ENCODE assay signal across 8 cellular contexts in the genomic region with DNA sequence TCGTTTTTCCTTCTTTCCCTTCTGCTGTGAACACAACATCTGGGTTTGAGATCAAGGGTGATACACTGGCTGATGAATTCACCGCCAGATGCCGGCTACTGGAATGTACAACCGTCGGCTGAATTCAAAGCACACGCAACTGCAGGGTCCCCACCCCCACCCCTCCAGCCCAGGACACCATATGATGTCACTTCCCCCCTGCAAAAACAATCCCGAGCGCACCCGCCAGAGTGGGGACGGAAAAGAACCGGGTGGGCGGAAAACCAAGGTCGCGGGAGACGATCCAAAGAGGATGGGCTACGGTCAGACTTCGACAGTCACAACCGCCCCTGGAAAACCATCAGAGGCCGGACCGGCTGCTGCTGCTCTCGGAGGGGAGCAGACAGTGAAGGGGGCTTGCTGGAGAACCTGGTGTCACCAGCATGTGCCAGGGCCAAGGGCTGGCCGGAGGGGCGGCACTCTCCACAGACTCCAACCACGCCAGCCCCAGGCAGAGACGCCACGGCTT. TPM values are rescaled to one million over a fixed set of nuclear protein-coding genes. Genes with fewer than 3 reads are reported as not detected.
A peak's percentile ranks its signal among the peaks of the same experiment; 100 is the strongest.
DNase-seq lines count a peak whose midpoint lies in the region; ATAC-seq and TF ChIP-seq lines count a peak whose summit lies in the region.

No MANE protein-coding gene starts in this region.

- H3K27me3 Mint-ChIP-seq in mesothelial cell of epicardium (ENCODE audit: low read depth), result no peaks in the 10 kb centered on the region

- H3K36me3 ChIP-seq in ACC112 (ENCODE audit: insufficient read depth, low read length) (no peaks in the 10 kb centered on the region), thymus (ENCODE audit: control insufficient read depth, insufficient read depth) (peaks cover 6% of the 10 kb centered on the region)

- no peaks in the 10 kb centered on the region for H3K27me3 ChIP-seq in ACC112 (ENCODE audit: insufficient read depth, low read length)
- no peaks in the 10 kb centered on the region for H3K27me3 ChIP-seq in thymus (ENCODE audit: control insufficient read depth, insufficient read depth)

- DNase-seq in NCI-H2171 treated with DMSO at 0.1 percent for 48 hours (lab: John Stamatoyannopoulos, UW), result peak; percentile 85
- DNase-seq in cardiac fibroblast (ENCODE audit: low read depth in 2 of 2), result peak; percentile 93 to 97
- DNase-seq in mesothelial cell of epicardium (ENCODE audit: low spot score in 2 of 2, unreplicated experiment in 2 of 2), result no peak
- no peak for DNase-seq in omental fat pad (ENCODE audit: low spot score)

- H3K4me1 Mint-ChIP-seq in mesothelial cell of epicardium, result peaks cover 48% of the 10 kb centered on the region

- peaks cover 4% of the 10 kb centered on the region for H3K36me3 Mint-ChIP-seq in mesothelial cell of epicardium

- H3K4me3 ChIP-seq in ACC112 (ENCODE audit: low read depth, low read length) (peak overlapping the region; percentile 41; the same call in 1 of the 2 replicates), cardiac fibroblast (replicated peaks in 1 of 2; ENCODE audit: low read depth in 2 of 2, low read length in 2 of 2) (peak overlapping the region in 1 of 2 donors; percentile 28), thymus (ENCODE audit: low read length) (peak overlapping the region; percentile 40)

- peaks cover 49% of the 10 kb centered on the region for H3K4me1 ChIP-seq in ACC112 (ENCODE audit: control insufficient read depth, insufficient read depth, low read length, unreplicated experiment)
- peaks cover 63% of the 10 kb centered on the region for H3K4me1 ChIP-seq in thymus (ENCODE audit: control insufficient read depth, insufficient read depth, low read length)

- WGBS in thymus, result 30% methylated on average over 26 of the region's 26 CpGs

- peak overlapping the region; percentile 84 for H3K27ac ChIP-seq in ACC112 (ENCODE audit: low read depth, low read length)
- H3K27ac ChIP-seq in thymus (ENCODE audit: low read depth), result peak overlapping the region; percentile 90

- no peaks in the 10 kb centered on the region for H3K9me3 ChIP-seq in thymus (ENCODE audit: control insufficient read depth)

- H3K9me3 Mint-ChIP-seq in mesothelial cell of epicardium, result peaks cover 4% of the 10 kb centered on the region

- ATAC-seq in GM19035 (IDR thresholded peaks at IDR 0.05; ENCODE audit: unreplicated experiment), result no peak
- no peak for ATAC-seq in omental fat pad (ENCODE audit: low FRiP score)
- no peak for ATAC-seq in HG02642 (IDR thresholded peaks at IDR 0.05; ENCODE audit: poor library complexity, unreplicated experiment)

- no peak overlapping the region for H3K4me3 Mint-ChIP-seq in mesothelial cell of epicardium

- TF ChIP-seq CTCF in cardiac fibroblast (IDR thresholded peaks at IDR 0.05; ENCODE audit: low read depth, low read length) (no peak), mesothelial cell of epicardium (IDR thresholded peaks at IDR 0.05; ENCODE audit: unreplicated experiment) (no peak), omental fat pad (IDR thresholded peaks at IDR 0.05) (no peak)

- H3K27ac Mint-ChIP-seq in mesothelial cell of epicardium, result peak overlapping the region; percentile 94

- peak overlapping the region; percentile 39 for H2AFZ ChIP-seq in ACC112 (ENCODE audit: low read length, unreplicated experiment)

- peaks cover 50% of the 10 kb centered on the region for H3K79me2 ChIP-seq in ACC112 (ENCODE audit: control insufficient read depth, insufficient read depth, low read length, unreplicated experiment)

RNA-seq across cellular contexts. Expression of gene CEP295NL, which starts 23.3 kb away (rescaled TPM):
- total RNA-seq in mesothelial cell of epicardium, result 3.2 to 4.2 TPM (median 3.8 TPM) in 3 replicates
- 0.50 TPM for polyA plus RNA-seq in thymus
- 10 to 100 TPM in 1 of 4 donors, 1 to 10 TPM in 3; 2.7 to 11.8 (median 5.5) TPM for total RNA-seq in omental fat pad

RNA-seq across cellular contexts. Expression of gene USP36, which starts 39.1 kb away (rescaled TPM):
- total RNA-seq in mesothelial cell of epicardium (62.0 to 63.0 TPM (median 62.5 TPM) in 3 replicates), omental fat pad (100 to 1,000 TPM in 2 of 4 donors, 10 to 100 TPM in 2; 32.5 to 162 (median 86.7) TPM)
- polyA plus RNA-seq in thymus, result 32.5 TPM

RNA-seq across cellular contexts. Expression of gene TIMP2, which starts 45.5 kb away (rescaled TPM):
- total RNA-seq in mesothelial cell of epicardium (106 to 109 TPM (median 106 TPM) in 3 replicates), omental fat pad (100 to 1,000 TPM; 139 to 161 (median 150) TPM)
- polyA plus RNA-seq in thymus, result 27.5 TPM

Comparison
In these comparisons a context has a peak if more than half of its experiments do, and no peak if none do; other contexts are left out.
1. DNase-seq: peak in NCI-H2171 treated with DMSO at 0.1 percent for 48 hours (single experiment) and cardiac fibroblast (2 of 2); none in mesothelial cell of epicardium (0 of 2) and omental fat pad (single experiment).